In the genomic region with DNA sequence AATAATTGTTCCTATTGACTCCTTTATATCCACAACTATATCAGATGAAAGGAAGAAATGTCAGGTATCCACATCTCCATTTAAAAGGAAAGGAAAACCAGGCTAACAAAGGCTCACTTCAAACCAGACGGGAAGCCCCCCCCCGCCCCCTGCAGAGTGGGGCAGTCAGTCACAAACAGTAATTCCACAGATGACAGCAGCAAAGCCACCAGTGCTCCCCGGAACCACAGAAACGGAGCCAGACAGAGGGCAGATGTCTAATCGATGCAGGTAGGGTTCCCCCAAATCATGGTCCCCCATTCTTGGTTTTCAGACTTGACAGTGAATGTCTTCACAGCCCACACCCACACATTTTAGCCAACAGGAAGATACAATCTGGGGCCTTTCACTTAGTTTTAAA, we compare ENCODE assay signal across 8 cellular contexts.
DNase-seq lines count a peak whose midpoint lies in the region; FAIRE-seq and TF ChIP-seq lines count a peak whose summit lies in the region.

No MANE protein-coding gene starts in this region.

- no peaks in the 10 kb centered on the region for H4K20me1 ChIP-seq in OCI-LY7 (ENCODE audit: insufficient read depth, low read length)

- peak overlapping the region; percentile 63; the same call in 1 of the 2 replicates for H3K4me2 ChIP-seq in OCI-LY7 (ENCODE audit: low read length)

- CTCF ChIA-PET in OCI-LY7 (lab: Charles Lee; ENCODE audit: unreplicated experiment) = no interaction called here

- H3K9me2 ChIP-seq in OCI-LY7 (ENCODE audit: insufficient read depth, low read length) = no peaks in the 10 kb centered on the region

- H3K79me2 ChIP-seq in OCI-LY7 (ENCODE audit: insufficient read depth, low read depth, low read length) = peaks cover 20% of the 10 kb centered on the region

- BruUV-seq in OCI-LY7 (replicated peaks; lab: Mats Ljungman, UMichigan) = no TSS peak

- intact Hi-C loops in OCI-LY7 (cut with micrococcal nuclease; ENCODE audit: unreplicated experiment) = no loop called here

- no peak overlapping the region for H2AFZ ChIP-seq in OCI-LY7 (ENCODE audit: low read length)

- H3K27ac ChIP-seq in OCI-LY7 (ENCODE audit: low read depth, low read length, poor library complexity, severe bottlenecking) = no peak overlapping the region

- FAIRE-seq in GM12892 (lab: Jason Lieb, UNC) = no peak
- FAIRE-seq in H54 (lab: Jason Lieb, UNC) = no peak

- peaks cover 35% of the 10 kb centered on the region for H3K36me3 ChIP-seq in OCI-LY7 (ENCODE audit: insufficient read depth, low read length)

- POLR2A ChIA-PET in OCI-LY7 (lab: Charles Lee) = no interaction called here

- H3K4me3 ChIP-seq in OCI-LY7 (ENCODE audit: low read depth, low read length, poor library complexity, severe bottlenecking) = no peak overlapping the region

- H3K9me3 ChIP-seq in OCI-LY7 (ENCODE audit: low read length) = no peaks in the 10 kb centered on the region

- TF ChIP-seq POLR2A in GM12892 (IDR thresholded peaks at IDR 0.05; ENCODE audit: low read depth, low read length) = no peak
- TF ChIP-seq POLR2A in H54 (IDR thresholded peaks at IDR 0.05; ENCODE audit: low read depth, low read length) = no peak

- H3K4me1 ChIP-seq in OCI-LY7 (ENCODE audit: insufficient read depth, low read length, poor library complexity, severe bottlenecking) = peaks cover 35% of the 10 kb centered on the region

- DNase-seq in GM12892 (ENCODE audit: insufficient read length) (peak; percentile 53), H54 (ENCODE audit: insufficient read length, low spot score) (peak; percentile 19), OCI-LY7 (ENCODE audit: low spot score) (no peak), astrocyte of the hippocampus (ENCODE audit: low read depth, low spot score) (peak; percentile 74), retina (peak; percentile 48), NOMO-1 treated with DMSO at 0.1 percent for 48 hours (lab: John Stamatoyannopoulos, UW; ENCODE audit: unreplicated experiment) (no peak), occipital lobe (lab: John Stamatoyannopoulos, UW) (no peak), amygdala (lab: John Stamatoyannopoulos, UW) (no peak)

- no peak for TF ChIP-seq CTCF in OCI-LY7 (conservative IDR thresholded peaks at IDR 0.05; ENCODE audit: low read length)

Comparison
In these comparisons a context has a peak if more than half of its experiments do, and no peak if none do; other contexts are left out.
1. DNase-seq: peak in GM12892 (single experiment), H54 (single experiment), astrocyte of the hippocampus (single experiment) and retina (single experiment); none in OCI-LY7 (single experiment), NOMO-1 treated with DMSO at 0.1 percent for 48 hours (single experiment), occipital lobe (single experiment) and amygdala (0 of 56).